ENCODE assay signal across 1 cellular context in genomic region chr12:2958432-2959193, GRCh38.
TF ChIP-seq lines count a peak whose summit lies in the region.

No MANE protein-coding gene starts in this region.

TF ChIP-seq in K562, 482 proteins besides CTCF, POLR2A, EP300 and RAD21 (continued from another document):
- TF ChIP-seq E2F6 (IDR thresholded peaks at IDR 0.05; ENCODE audit: borderline replicate concordance in 1 of 2, extremely low read depth in 1 of 2, insufficient read depth in 1 of 2, insufficient read length in 1 of 2, low read depth in 1 of 2, low read length in 1 of 2, poor library complexity in 1 of 2, severe bottlenecking in 1 of 2) (peak in 1 of 2 experiments; percentile 45), RAD51 (IDR thresholded peaks at IDR 0.05; ENCODE audit: borderline replicate concordance, low read depth) (no peak), NRF1 (conservative IDR thresholded peaks at IDR 0.05 in 1 of 2, IDR thresholded peaks at IDR 0.05 in 1 of 2) (peak; percentile 26 to 28; a peak in 2 of 4 replicates), ARID4B (CRISPR knock-in tag; IDR thresholded peaks at IDR 0.05) (peak; percentile 23; the same call in 1 of the 2 replicates), IRF2 (CRISPR knock-in tag; IDR thresholded peaks at IDR 0.05) (no peak), XRCC3 (IDR thresholded peaks at IDR 0.05) (no peak), MAZ (CRISPR knock-in tag; conservative IDR thresholded peaks at IDR 0.05 in 1 of 2, IDR thresholded peaks at IDR 0.05 in 1 of 2) (peak in 1 of 2 experiments; percentile 18; a peak in 1 of 4 replicates), L3MBTL2 (IDR thresholded peaks at IDR 0.05) (peak; percentile 68), SUPT5H (IDR thresholded peaks at IDR 0.05) (peak; percentile 39; the same call in 1 of the 2 replicates), VEZF1 (CRISPR knock-in tag; IDR thresholded peaks at IDR 0.05) (peak; percentile 83), EP400 (IDR thresholded peaks at IDR 0.05) (peak; percentile 63), CTBP1 (IDR thresholded peaks at IDR 0.05; ENCODE audit: borderline replicate concordance) (0 out of 2 replicates have a peak, but pooled peaks have one; percentile 23), STAG1 (CRISPR knock-in tag; IDR thresholded peaks at IDR 0.05; ENCODE audit: borderline replicate concordance) (no peak), HDAC1 (IDR thresholded peaks at IDR 0.05) (peak in 1 of 2 experiments; percentile 64; a peak in 1 of 4 replicates), MTA3 (IDR thresholded peaks at IDR 0.05; ENCODE audit: borderline replicate concordance) (0 out of 2 replicates have a peak, but pooled peaks have one; percentile 7), ZBTB11 (CRISPR knock-in tag; IDR thresholded peaks at IDR 0.05) (peak in 1 of 3 experiments; percentile 33; a peak in 1 of 6 replicates), SAFB (IDR thresholded peaks at IDR 0.05; ENCODE audit: borderline replicate concordance, low read depth, low read length) (no peak)
- TF ChIP-seq, protein P1, sequence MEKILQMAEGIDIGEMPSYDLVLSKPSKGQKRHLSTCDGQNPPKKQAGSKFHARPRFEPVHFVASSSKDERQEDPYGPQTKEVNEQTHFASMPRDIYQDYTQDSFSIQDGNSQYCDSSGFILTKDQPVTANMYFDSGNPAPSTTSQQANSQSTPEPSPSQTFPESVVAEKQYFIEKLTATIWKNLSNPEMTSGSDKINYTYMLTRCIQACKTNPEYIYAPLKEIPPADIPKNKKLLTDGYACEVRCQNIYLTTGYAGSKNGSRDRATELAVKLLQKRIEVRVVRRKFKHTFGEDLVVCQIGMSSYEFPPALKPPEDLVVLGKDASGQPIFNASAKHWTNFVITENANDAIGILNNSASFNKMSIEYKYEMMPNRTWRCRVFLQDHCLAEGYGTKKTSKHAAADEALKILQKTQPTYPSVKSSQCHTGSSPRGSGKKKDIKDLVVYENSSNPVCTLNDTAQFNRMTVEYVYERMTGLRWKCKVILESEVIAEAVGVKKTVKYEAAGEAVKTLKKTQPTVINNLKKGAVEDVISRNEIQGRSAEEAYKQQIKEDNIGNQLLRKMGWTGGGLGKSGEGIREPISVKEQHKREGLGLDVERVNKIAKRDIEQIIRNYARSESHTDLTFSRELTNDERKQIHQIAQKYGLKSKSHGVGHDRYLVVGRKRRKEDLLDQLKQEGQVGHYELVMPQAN (IDR thresholded peaks at IDR 0.05; ENCODE audit: borderline replicate concordance): peak; percentile 37; the same call in 1 of the 2 replicates
- TF ChIP-seq, protein P2, sequence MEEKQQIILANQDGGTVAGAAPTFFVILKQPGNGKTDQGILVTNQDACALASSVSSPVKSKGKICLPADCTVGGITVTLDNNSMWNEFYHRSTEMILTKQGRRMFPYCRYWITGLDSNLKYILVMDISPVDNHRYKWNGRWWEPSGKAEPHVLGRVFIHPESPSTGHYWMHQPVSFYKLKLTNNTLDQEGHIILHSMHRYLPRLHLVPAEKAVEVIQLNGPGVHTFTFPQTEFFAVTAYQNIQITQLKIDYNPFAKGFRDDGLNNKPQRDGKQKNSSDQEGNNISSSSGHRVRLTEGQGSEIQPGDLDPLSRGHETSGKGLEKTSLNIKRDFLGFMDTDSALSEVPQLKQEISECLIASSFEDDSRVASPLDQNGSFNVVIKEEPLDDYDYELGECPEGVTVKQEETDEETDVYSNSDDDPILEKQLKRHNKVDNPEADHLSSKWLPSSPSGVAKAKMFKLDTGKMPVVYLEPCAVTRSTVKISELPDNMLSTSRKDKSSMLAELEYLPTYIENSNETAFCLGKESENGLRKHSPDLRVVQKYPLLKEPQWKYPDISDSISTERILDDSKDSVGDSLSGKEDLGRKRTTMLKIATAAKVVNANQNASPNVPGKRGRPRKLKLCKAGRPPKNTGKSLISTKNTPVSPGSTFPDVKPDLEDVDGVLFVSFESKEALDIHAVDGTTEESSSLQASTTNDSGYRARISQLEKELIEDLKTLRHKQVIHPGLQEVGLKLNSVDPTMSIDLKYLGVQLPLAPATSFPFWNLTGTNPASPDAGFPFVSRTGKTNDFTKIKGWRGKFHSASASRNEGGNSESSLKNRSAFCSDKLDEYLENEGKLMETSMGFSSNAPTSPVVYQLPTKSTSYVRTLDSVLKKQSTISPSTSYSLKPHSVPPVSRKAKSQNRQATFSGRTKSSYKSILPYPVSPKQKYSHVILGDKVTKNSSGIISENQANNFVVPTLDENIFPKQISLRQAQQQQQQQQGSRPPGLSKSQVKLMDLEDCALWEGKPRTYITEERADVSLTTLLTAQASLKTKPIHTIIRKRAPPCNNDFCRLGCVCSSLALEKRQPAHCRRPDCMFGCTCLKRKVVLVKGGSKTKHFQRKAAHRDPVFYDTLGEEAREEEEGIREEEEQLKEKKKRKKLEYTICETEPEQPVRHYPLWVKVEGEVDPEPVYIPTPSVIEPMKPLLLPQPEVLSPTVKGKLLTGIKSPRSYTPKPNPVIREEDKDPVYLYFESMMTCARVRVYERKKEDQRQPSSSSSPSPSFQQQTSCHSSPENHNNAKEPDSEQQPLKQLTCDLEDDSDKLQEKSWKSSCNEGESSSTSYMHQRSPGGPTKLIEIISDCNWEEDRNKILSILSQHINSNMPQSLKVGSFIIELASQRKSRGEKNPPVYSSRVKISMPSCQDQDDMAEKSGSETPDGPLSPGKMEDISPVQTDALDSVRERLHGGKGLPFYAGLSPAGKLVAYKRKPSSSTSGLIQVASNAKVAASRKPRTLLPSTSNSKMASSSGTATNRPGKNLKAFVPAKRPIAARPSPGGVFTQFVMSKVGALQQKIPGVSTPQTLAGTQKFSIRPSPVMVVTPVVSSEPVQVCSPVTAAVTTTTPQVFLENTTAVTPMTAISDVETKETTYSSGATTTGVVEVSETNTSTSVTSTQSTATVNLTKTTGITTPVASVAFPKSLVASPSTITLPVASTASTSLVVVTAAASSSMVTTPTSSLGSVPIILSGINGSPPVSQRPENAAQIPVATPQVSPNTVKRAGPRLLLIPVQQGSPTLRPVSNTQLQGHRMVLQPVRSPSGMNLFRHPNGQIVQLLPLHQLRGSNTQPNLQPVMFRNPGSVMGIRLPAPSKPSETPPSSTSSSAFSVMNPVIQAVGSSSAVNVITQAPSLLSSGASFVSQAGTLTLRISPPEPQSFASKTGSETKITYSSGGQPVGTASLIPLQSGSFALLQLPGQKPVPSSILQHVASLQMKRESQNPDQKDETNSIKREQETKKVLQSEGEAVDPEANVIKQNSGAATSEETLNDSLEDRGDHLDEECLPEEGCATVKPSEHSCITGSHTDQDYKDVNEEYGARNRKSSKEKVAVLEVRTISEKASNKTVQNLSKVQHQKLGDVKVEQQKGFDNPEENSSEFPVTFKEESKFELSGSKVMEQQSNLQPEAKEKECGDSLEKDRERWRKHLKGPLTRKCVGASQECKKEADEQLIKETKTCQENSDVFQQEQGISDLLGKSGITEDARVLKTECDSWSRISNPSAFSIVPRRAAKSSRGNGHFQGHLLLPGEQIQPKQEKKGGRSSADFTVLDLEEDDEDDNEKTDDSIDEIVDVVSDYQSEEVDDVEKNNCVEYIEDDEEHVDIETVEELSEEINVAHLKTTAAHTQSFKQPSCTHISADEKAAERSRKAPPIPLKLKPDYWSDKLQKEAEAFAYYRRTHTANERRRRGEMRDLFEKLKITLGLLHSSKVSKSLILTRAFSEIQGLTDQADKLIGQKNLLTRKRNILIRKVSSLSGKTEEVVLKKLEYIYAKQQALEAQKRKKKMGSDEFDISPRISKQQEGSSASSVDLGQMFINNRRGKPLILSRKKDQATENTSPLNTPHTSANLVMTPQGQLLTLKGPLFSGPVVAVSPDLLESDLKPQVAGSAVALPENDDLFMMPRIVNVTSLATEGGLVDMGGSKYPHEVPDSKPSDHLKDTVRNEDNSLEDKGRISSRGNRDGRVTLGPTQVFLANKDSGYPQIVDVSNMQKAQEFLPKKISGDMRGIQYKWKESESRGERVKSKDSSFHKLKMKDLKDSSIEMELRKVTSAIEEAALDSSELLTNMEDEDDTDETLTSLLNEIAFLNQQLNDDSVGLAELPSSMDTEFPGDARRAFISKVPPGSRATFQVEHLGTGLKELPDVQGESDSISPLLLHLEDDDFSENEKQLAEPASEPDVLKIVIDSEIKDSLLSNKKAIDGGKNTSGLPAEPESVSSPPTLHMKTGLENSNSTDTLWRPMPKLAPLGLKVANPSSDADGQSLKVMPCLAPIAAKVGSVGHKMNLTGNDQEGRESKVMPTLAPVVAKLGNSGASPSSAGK (IDR thresholded peaks at IDR 0.05): peak; percentile 45
